1 cellular context compared by ENCODE assay signal in the genomic region with DNA sequence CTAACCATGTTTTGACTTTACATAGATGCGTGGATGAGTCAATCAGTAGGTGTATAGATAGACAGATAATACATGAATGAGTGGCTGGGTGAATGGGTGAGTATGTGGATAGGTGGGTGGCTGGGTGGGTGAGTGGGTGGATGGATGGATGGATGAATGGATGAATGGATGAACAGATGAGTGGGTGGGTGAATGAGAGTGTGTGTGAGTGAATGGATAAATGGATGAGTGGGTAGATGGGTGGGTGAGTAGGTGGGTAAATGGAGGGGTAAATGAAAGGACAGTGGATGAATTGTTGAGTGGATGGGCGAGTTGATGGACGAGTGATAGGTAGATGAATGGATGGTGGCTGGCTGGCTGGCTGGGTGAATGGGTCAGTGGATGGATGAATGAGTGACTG.
TF ChIP-seq lines count a peak whose summit lies in the region.

No MANE protein-coding gene starts in this region.

TF ChIP-seq in H1, 55 proteins besides CTCF, POLR2A, EP300 and RAD21:
- TF ChIP-seq CEBPB (IDR thresholded peaks at IDR 0.05; ENCODE audit: low read depth, low read length) (no peak), NANOG (IDR thresholded peaks at IDR 0.05; ENCODE audit: insufficient read depth, low read depth, low read length, poor library complexity, severe bottlenecking) (no peak), KDM5A (IDR thresholded peaks at IDR 0.05; ENCODE audit: low read length) (no peak)
